ENCODE assay signal across 21 cellular contexts in the genomic region with DNA sequence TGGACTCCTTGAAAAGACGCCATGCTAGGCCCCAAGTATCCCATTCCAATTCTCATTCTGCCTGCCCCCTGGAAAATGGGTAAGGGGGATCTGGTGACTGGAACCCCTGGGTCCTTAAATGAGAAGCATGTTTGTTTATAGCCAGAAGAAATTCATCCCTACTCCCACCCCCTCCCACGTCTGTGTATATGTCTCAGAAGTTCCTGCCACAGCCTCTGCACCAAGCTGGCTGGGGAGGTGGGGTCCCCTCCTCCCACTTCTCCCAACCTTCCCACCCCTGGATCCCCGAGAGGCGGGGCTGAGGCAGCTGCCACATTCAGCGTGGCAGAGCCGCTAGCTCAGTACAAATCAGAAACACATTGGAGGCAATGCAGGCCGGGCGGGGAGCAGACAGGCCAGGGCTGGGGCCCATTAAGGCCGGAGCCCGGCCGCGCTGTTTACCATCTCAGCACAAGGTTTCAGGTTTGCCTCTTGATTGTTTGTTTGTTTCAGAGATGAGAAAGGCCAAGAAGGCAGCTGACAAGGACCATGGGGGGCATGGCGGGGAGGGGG. TPM values are rescaled to one million over a fixed set of nuclear protein-coding genes. Genes with fewer than 3 reads are reported as not detected.
A peak's percentile ranks its signal among the peaks of the same experiment; 100 is the strongest.
DNase-seq lines count a peak whose midpoint lies in the region; TF ChIP-seq lines count a peak whose summit lies in the region.
"Had no signal": no experiment of that assay in that cellular context is flagged by ENCODE, and none has a peak within 500 bp of the region (broad histone marks: within the 10 kb centered on the region; RNA-seq: fewer than 3 reads in every experiment).

No MANE protein-coding gene starts in this region.

- H4K20me1 ChIP-seq in osteoblast (ENCODE audit: insufficient read depth, low read length), result no peaks in the 10 kb centered on the region

- H3K27ac ChIP-seq in SK-N-MC (peak overlapping the region; percentile 37; the same call in 1 of the 2 replicates), osteoblast (ENCODE audit: low read depth, low read length) (no peak overlapping the region), left ventricle myocardium inferior (replicated peaks) (no peak overlapping the region)
- H3K27ac ChIP-seq: SJSA1 had no signal

- H3K36me3 ChIP-seq in SK-N-MC (ENCODE audit: insufficient read depth, low read length), result no peaks in the 10 kb centered on the region
- H3K36me3 ChIP-seq in osteoblast (ENCODE audit: insufficient read depth, low read length), result no peaks in the 10 kb centered on the region
- H3K36me3 ChIP-seq in left ventricle myocardium inferior, result no peaks in the 10 kb centered on the region
- H3K36me3 ChIP-seq: SJSA1 had no signal

- H3K27me3 ChIP-seq in osteoblast (ENCODE audit: insufficient read depth, low read length), result peaks cover 22% of the 10 kb centered on the region
- H3K27me3 ChIP-seq in left ventricle myocardium inferior (ENCODE audit: low read depth), result no peaks in the 10 kb centered on the region
- H3K27me3 ChIP-seq: SJSA1 had no signal

- H3K4me3 Mint-ChIP-seq in glutamatergic neuron (ENCODE audit: unreplicated experiment), result no peak overlapping the region
- H3K4me3 Mint-ChIP-seq: CD14-positive monocyte, HFFc6 had no signal

- peak; percentile 41 for DNase-seq in AG10803 (ENCODE audit: low read depth)
- DNase-seq in SK-N-MC (ENCODE audit: low read depth, low spot score), result no peak
- peak; percentile 20 for DNase-seq in glutamatergic neuron
- DNase-seq in osteoblast (ENCODE audit: insufficient read length, low spot score, missing footprints), result peak; percentile 18
- DNase-seq in kidney glomerular epithelial cell (lab: John Stamatoyannopoulos, UW), result no peak
- no peak for DNase-seq in mesenteric fat pad (ENCODE audit: low spot score)
- DNase-seq in mucosa of gallbladder (ENCODE audit: low spot score), result no peak
- no peak for DNase-seq in left ventricle myocardium inferior
- DNase-seq: AML-193; COR-L47; DMS153; GOT3; HFFc6; KG1; NCI-H146; NCI-H2081 treated with DMSO at 0.1 percent for 48 hours; NCI-H345; NCI-H69; NK-92 treated with Interleukin-12 subunit alpha and Interleukin-12 subunit beta, amount 100 ng/mL, for 24 hours had no signal

- H3K9me3 Mint-ChIP-seq in glutamatergic neuron (ENCODE audit: unreplicated experiment), result peaks cover 2% of the 10 kb centered on the region
- H3K9me3 Mint-ChIP-seq: HFFc6 had no signal

- H3K4me1 ChIP-seq in osteoblast (ENCODE audit: insufficient read depth, low read length) (peaks cover 9% of the 10 kb centered on the region), left ventricle myocardium inferior (no peaks in the 10 kb centered on the region)
- H3K4me1 ChIP-seq: SJSA1 had no signal

- H3K4me2 ChIP-seq in osteoblast (ENCODE audit: insufficient read depth, low read length), result no peak overlapping the region

- H3K27me3 Mint-ChIP-seq in glutamatergic neuron (ENCODE audit: unreplicated experiment), result no peaks in the 10 kb centered on the region

- H3K4me1 Mint-ChIP-seq in glutamatergic neuron (ENCODE audit: low read depth, unreplicated experiment), result peaks cover 5% of the 10 kb centered on the region
- H3K4me1 Mint-ChIP-seq: CD14-positive monocyte had no signal

- intact Hi-C loops in left ventricle myocardium inferior (cut with micrococcal nuclease), result no loop called here

- H2AFZ ChIP-seq in osteoblast (ENCODE audit: low read length), result no peak overlapping the region

- no peak for TF ChIP-seq CTCF in AG10803 (conservative IDR thresholded peaks at IDR 0.05; ENCODE audit: low read length)
- no peak for TF ChIP-seq CTCF in glutamatergic neuron (IDR thresholded peaks at IDR 0.05; ENCODE audit: partially characterized antibody, unreplicated experiment)
- no peak for TF ChIP-seq CTCF in osteoblast (IDR thresholded peaks at IDR 0.05; ENCODE audit: extremely low read depth, low read depth, low read length)
- no peak for TF ChIP-seq CTCF in left ventricle myocardium inferior (IDR thresholded peaks at IDR 0.05; ENCODE audit: borderline replicate concordance)

- H3K9me3 ChIP-seq in SK-N-MC (ENCODE audit: low read depth, low read length) (no peaks in the 10 kb centered on the region), osteoblast (ENCODE audit: low read depth, low read length) (no peaks in the 10 kb centered on the region), left ventricle myocardium inferior (replicated peaks) (no peaks in the 10 kb centered on the region)
- H3K9me3 ChIP-seq: SJSA1 had no signal

- no peak overlapping the region for H3K27ac Mint-ChIP-seq in glutamatergic neuron (ENCODE audit: unreplicated experiment)
- H3K27ac Mint-ChIP-seq: CD14-positive monocyte, HFFc6 had no signal

- H3K4me3 ChIP-seq in AG10803 (ENCODE audit: low read length) (no peak overlapping the region; the same call in 1 of the 2 replicates), SK-N-MC (no peak overlapping the region), osteoblast (ENCODE audit: insufficient read depth, low read length) (no peak overlapping the region), left ventricle myocardium inferior (no peak overlapping the region)
- H3K4me3 ChIP-seq: SJSA1 had no signal

- H3K79me2 ChIP-seq in osteoblast (ENCODE audit: insufficient read depth, low read length), result no peaks in the 10 kb centered on the region

- H3K9ac ChIP-seq in SK-N-MC (ENCODE audit: insufficient read length), result no peak overlapping the region

- no peaks in the 10 kb centered on the region for H3K36me3 Mint-ChIP-seq in glutamatergic neuron (ENCODE audit: unreplicated experiment)
- H3K36me3 Mint-ChIP-seq: CD14-positive monocyte had no signal

RNA-seq across cellular contexts. Expression of a gene that starts 22.5 kb away (rescaled TPM):
- total RNA-seq in glutamatergic neuron (ENCODE audit: unreplicated experiment) (54.9 TPM), osteoblast (19.4 and 21.0 TPM in 2 replicates), mesenteric fat pad (57.6 TPM), mucosa of gallbladder (25.0 TPM), left ventricle myocardium inferior (18.2 TPM)

Comparison
In these comparisons a context has a peak if more than half of its experiments do, and no peak if none do; other contexts are left out.
1. DNase-seq: peak in AG10803 (single experiment), glutamatergic neuron (single experiment) and osteoblast (single experiment); none in SK-N-MC (single experiment), kidney glomerular epithelial cell (single experiment), mesenteric fat pad (single experiment), mucosa of gallbladder (single experiment) and left ventricle myocardium inferior (single experiment).